19 cellular contexts compared by ENCODE assay signal in the genomic region with DNA sequence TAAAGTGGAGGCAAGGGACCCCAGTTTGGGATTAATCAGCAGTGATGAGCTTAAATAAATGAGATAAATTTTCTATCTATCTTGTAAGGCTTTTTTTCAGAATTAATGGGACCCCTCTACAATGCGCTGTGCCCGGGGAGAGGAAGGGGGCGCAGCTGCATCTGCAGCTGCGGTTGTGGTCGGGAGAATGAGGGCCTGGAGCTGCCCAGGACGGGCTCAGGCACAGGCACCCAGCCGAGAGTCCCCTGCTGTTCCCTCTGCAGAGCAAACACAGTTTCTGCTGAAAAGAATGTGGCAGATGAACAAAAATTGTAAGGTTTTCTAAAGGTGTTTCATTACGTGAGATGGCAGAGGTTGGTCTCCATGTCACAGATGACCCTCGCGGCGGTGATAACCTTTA.
DNase-seq lines count a peak whose midpoint lies in the region; ATAC-seq, FAIRE-seq and TF ChIP-seq lines count a peak whose summit lies in the region.
"Had no signal": no experiment of that assay in that cellular context is flagged by ENCODE, and none has a peak within 500 bp of the region (broad histone marks: within the 10 kb centered on the region; RNA-seq: fewer than 3 reads in every experiment).

No MANE protein-coding gene starts in this region.

- H3K36me3 ChIP-seq in HCT116 (ENCODE audit: control insufficient read depth in 1 of 2, insufficient read depth in 2 of 2, low read length in 2 of 2) (no peaks in the 10 kb centered on the region), PC-3 (ENCODE audit: low read depth, low read length) (no peaks in the 10 kb centered on the region)

- no peaks in the 10 kb centered on the region for H3F3A ChIP-seq in PC-3 (ENCODE audit: low read length, unreplicated experiment)

- no peak overlapping the region for H3K27ac ChIP-seq in HCT116 (ENCODE audit: low read depth, low read length)
- H3K27ac ChIP-seq in PC-3 (ENCODE audit: low read length), result no peak overlapping the region
- H3K27ac ChIP-seq: KMS-11 had no signal

- H2AFZ ChIP-seq in HCT116 (ENCODE audit: low read depth, low read length, poor library complexity, severe bottlenecking) (no peak overlapping the region), PC-3 (ENCODE audit: low read length) (no peak overlapping the region)

- intact Hi-C loops in HCT116 (cut with micrococcal nuclease), result no loop called here
- intact Hi-C loops in PC-3 (cut with micrococcal nuclease), result no loop called here

- H3K4me3 Mint-ChIP-seq in neural crest cell, result peak overlapping the region; percentile 6
- H3K4me3 Mint-ChIP-seq: B cell; CD4-positive, CD25-positive, alpha-beta regulatory T cell; T-helper 1 cell treated with Interleukin-12 subunit alpha and Interleukin-12 subunit beta and Interleukin-4 antibody, amounts not matched to agents 30 μg/mL and 1 μg/mL, for 36 hours had no signal

- H4K20me1 ChIP-seq in HCT116 (ENCODE audit: insufficient read depth) (no peaks in the 10 kb centered on the region), PC-3 (ENCODE audit: low read length) (no peaks in the 10 kb centered on the region)

- H3K27ac Mint-ChIP-seq in neural crest cell (ENCODE audit: unreplicated experiment), result peak overlapping the region; percentile 57
- H3K27ac Mint-ChIP-seq: B cell; CD4-positive, CD25-positive, alpha-beta regulatory T cell; T-helper 1 cell treated with Interleukin-12 subunit alpha and Interleukin-12 subunit beta and Interleukin-4 antibody, amounts not matched to agents 30 μg/mL and 1 μg/mL, for 36 hours had no signal

- no peak for FAIRE-seq in GM12891 (lab: Jason Lieb, UNC)
- FAIRE-seq: HepG2 had no signal

- H3K9me3 ChIP-seq in HCT116 (ENCODE audit: control insufficient read depth in 1 of 2, insufficient read depth in 1 of 2, low read depth in 1 of 2, low read length in 2 of 2) (no peaks in the 10 kb centered on the region), PC-3 (ENCODE audit: low read length) (no peaks in the 10 kb centered on the region)

- H3K9ac ChIP-seq in HCT116 (ENCODE audit: low read length) (no peak overlapping the region), PC-3 (ENCODE audit: low read length) (no peak overlapping the region)
- H3K9ac ChIP-seq: KMS-11 had no signal

- TF ChIP-seq CTCF in HCT116 (IDR thresholded peaks at IDR 0.05 in 2 of 3, conservative IDR thresholded peaks at IDR 0.05 in 1 of 3; ENCODE audit: borderline replicate concordance in 1 of 3, insufficient read depth in 1 of 3, low read depth in 2 of 3, low read length in 2 of 3) (no peak), PC-3 (conservative IDR thresholded peaks at IDR 0.05; ENCODE audit: low read depth, low read length) (peak; percentile 19; the same call in 1 of the 2 replicates), neural crest cell (conservative IDR thresholded peaks at IDR 0.05) (no peak)

- no peak overlapping the region for H3K4me3 ChIP-seq in HCT116 (replicated peaks in 1 of 2; ENCODE audit: low read depth in 1 of 2, low read length in 2 of 2)
- H3K4me3 ChIP-seq in PC-3 (ENCODE audit: low read length), result no peak overlapping the region

- H3K79me2 ChIP-seq in HCT116 (ENCODE audit: insufficient read depth, low read length), result no peaks in the 10 kb centered on the region
- no peaks in the 10 kb centered on the region for H3K79me2 ChIP-seq in PC-3 (ENCODE audit: low read length)

- no peak for TF ChIP-seq POLR2A in HCT116 (IDR thresholded peaks at IDR 0.05; ENCODE audit: borderline replicate concordance, extremely low read depth, insufficient read depth, insufficient read length)
- TF ChIP-seq POLR2A in GM12891 (IDR thresholded peaks at IDR 0.05; ENCODE audit: low read depth, low read length), result no peak

- H3K27me3 ChIP-seq in HCT116 (ENCODE audit: insufficient read depth, low read length), result no peaks in the 10 kb centered on the region
- H3K27me3 ChIP-seq in PC-3 (ENCODE audit: low read length), result peaks cover 3% of the 10 kb centered on the region; the same call in 1 of the 2 replicates

- RAD21 ChIA-PET in HCT116 (lab: Charles Lee; ENCODE audit: low non-redundant PET in 1 of 2, low total read pairs in 2 of 2, uncharacterized antibody in 2 of 2, unreplicated experiment in 2 of 2), result no interaction called here

- BruUV-seq in HCT116 (replicated peaks; lab: Mats Ljungman, UMichigan) (no TSS peak), PC-3 (replicated peaks; lab: Mats Ljungman, UMichigan) (no TSS peak)

- ATAC-seq in HCT116 (0 out of 2 replicates have a peak, but pooled peaks have one; percentile 52), PC-3 (no peak), HG02623 (IDR thresholded peaks at IDR 0.05; ENCODE audit: unreplicated experiment) (no peak)

- H3K4me1 ChIP-seq in HCT116 (ENCODE audit: control insufficient read depth in 1 of 2, insufficient read depth in 2 of 2, low read length in 2 of 2) (no peaks in the 10 kb centered on the region), PC-3 (ENCODE audit: insufficient read depth, low read length) (no peaks in the 10 kb centered on the region)

- no peaks in the 10 kb centered on the region for H3K27me3 Mint-ChIP-seq in neural crest cell (ENCODE audit: low read depth)
- H3K27me3 Mint-ChIP-seq: B cell; CD4-positive, CD25-positive, alpha-beta regulatory T cell had no signal

- POLR2A ChIA-PET in HCT116 (lab: Charles Lee), result no interaction called here
- POLR2A ChIA-PET in PC-3 (lab: Charles Lee; ENCODE audit: unreplicated experiment), result no interaction called here

- peaks cover 40% of the 10 kb centered on the region for H3K4me1 Mint-ChIP-seq in neural crest cell
- H3K4me1 Mint-ChIP-seq: B cell had no signal

- H3K4me2 ChIP-seq in HCT116 (ENCODE audit: low read length), result no peak overlapping the region
- no peak overlapping the region for H3K4me2 ChIP-seq in PC-3 (ENCODE audit: low read length)
- H3K4me2 ChIP-seq: KMS-11 had no signal

- no peaks in the 10 kb centered on the region for H3K9me3 Mint-ChIP-seq in neural crest cell
- H3K9me3 Mint-ChIP-seq: CD4-positive, CD25-positive, alpha-beta regulatory T cell; T-helper 1 cell treated with Interleukin-12 subunit alpha and Interleukin-12 subunit beta and Interleukin-4 antibody, amounts not matched to agents 30 μg/mL and 1 μg/mL, for 36 hours had no signal

- H3K36me3 Mint-ChIP-seq in neural crest cell (ENCODE audit: low read depth), result no peaks in the 10 kb centered on the region
- H3K36me3 Mint-ChIP-seq: CD4-positive, CD25-positive, alpha-beta regulatory T cell had no signal

- DNase-seq in COR-L47 (lab: John Stamatoyannopoulos, UW) (peak; percentile 69), HCT116 (ENCODE audit: low read depth, low spot score) (no peak), PC-3 (no peak), neural crest cell (ENCODE audit: low read depth, low spot score) (no peak), GM12891 (ENCODE audit: insufficient read length, low spot score) (no peak), AG20443 (ENCODE audit: low spot score) (no peak)
- DNase-seq: ACHN; Calu3; CD4-positive, CD25-positive, alpha-beta regulatory T cell; NCI-H1092; NCI-H187; NCI-H2171; NCI-H510A treated with DMSO at 0.1 percent for 48 hours; SIG-M5 had no signal

- CTCF ChIA-PET in HCT116 (lab: Charles Lee) (no interaction called here), PC-3 (lab: Charles Lee) (no interaction called here)

- H3K9me2 ChIP-seq in HCT116 (ENCODE audit: insufficient read depth) (no peaks in the 10 kb centered on the region), PC-3 (replicated peaks; ENCODE audit: low read length) (no peaks in the 10 kb centered on the region)

- TF ChIP-seq RAD21 in HCT116 (IDR thresholded peaks at IDR 0.05; ENCODE audit: low read depth), result 0 out of 2 replicates have a peak, but pooled peaks have one; percentile 7

TF ChIP-seq in HCT116, 20 proteins besides CTCF, POLR2A, EP300 and RAD21:
- no peak for TF ChIP-seq YY1 (IDR thresholded peaks at IDR 0.05; ENCODE audit: extremely low read depth, insufficient replicate concordance, low read depth, low read length)
- no peak for TF ChIP-seq SRF (IDR thresholded peaks at IDR 0.05; ENCODE audit: low read depth)
- TF ChIP-seq POLR2AphosphoS5 (IDR thresholded peaks at IDR 0.05; ENCODE audit: low read depth, low read length), result no peak

TF ChIP-seq in GM12891, 5 proteins besides CTCF, POLR2A, EP300 and RAD21:
- TF ChIP-seq PAX5 (IDR thresholded peaks at IDR 0.05; ENCODE audit: insufficient read depth, low read length, severe bottlenecking) (no peak), TAF1 (IDR thresholded peaks at IDR 0.05; ENCODE audit: low read depth, low read length) (no peak), POLR2AphosphoS5 (IDR thresholded peaks at IDR 0.05; ENCODE audit: low read depth, low read length) (no peak), SPI1 (IDR thresholded peaks at IDR 0.05; ENCODE audit: low read depth, low read length) (no peak), POU2F2 (IDR thresholded peaks at IDR 0.05; ENCODE audit: low read depth, low read length) (no peak)
